ENCODE assay signal across 1 cellular context in genomic region chrX:154370882-154371770, GRCh38.
TF ChIP-seq lines count a peak whose summit lies in the region.

No MANE protein-coding gene starts in this region.

TF ChIP-seq in GM12878, 131 proteins besides CTCF, POLR2A, EP300 and RAD21 (continued from another document and continues in another):
- TF ChIP-seq ZNF592 (IDR thresholded peaks at IDR 0.05) (no peak), ZBTB4 (CRISPR knock-in tag; IDR thresholded peaks at IDR 0.05) (no peak), YBX1 (IDR thresholded peaks at IDR 0.05) (no peak), SMAD5 (IDR thresholded peaks at IDR 0.05; ENCODE audit: low read depth) (peak; percentile 83), STAT1 (conservative IDR thresholded peaks at IDR 0.05) (no peak), ATF3 (IDR thresholded peaks at IDR 0.05; ENCODE audit: borderline replicate concordance, extremely low read depth, low read depth, low read length) (no peak), JUNB (IDR thresholded peaks at IDR 0.05) (no peak), FOXK2 (IDR thresholded peaks at IDR 0.05) (no peak), ZBTB40 (IDR thresholded peaks at IDR 0.05; ENCODE audit: borderline replicate concordance) (no peak), MTA3 (IDR thresholded peaks at IDR 0.05; ENCODE audit: borderline replicate concordance, low read length) (no peak; the same call in 1 of the 2 replicates), BCL3 (IDR thresholded peaks at IDR 0.05; ENCODE audit: borderline replicate concordance, insufficient read depth, low read depth, low read length, poor library complexity, severe bottlenecking) (no peak), CREB1 (IDR thresholded peaks at IDR 0.05; ENCODE audit: low read depth) (no peak), TBL1XR1 (IDR thresholded peaks at IDR 0.05; ENCODE audit: low read depth, low read length) (no peak), E2F4 (IDR thresholded peaks at IDR 0.05; ENCODE audit: low read depth, low read length) (no peak), MXI1 (IDR thresholded peaks at IDR 0.05; ENCODE audit: low read depth, low read length) (0 out of 2 replicates have a peak, but pooled peaks have one; percentile 35), CBX3 (IDR thresholded peaks at IDR 0.05; ENCODE audit: borderline replicate concordance, low read depth) (no peak), FOXM1 (IDR thresholded peaks at IDR 0.05; ENCODE audit: low read depth, low read length) (no peak), NRF1 (conservative IDR thresholded peaks at IDR 0.05; ENCODE audit: low read depth, low read length) (no peak), ATF2 (IDR thresholded peaks at IDR 0.05; ENCODE audit: low read length) (no peak), ZNF217 (IDR thresholded peaks at IDR 0.05) (no peak), CHD1 (IDR thresholded peaks at IDR 0.05; ENCODE audit: low read depth, low read length) (no peak), CUX1 (IDR thresholded peaks at IDR 0.05; ENCODE audit: insufficient replicate concordance, low read depth, low read length) (no peak), HCFC1 (IDR thresholded peaks at IDR 0.05; ENCODE audit: low read length) (0 out of 2 replicates have a peak, but pooled peaks have one; percentile 42), TCF3 (IDR thresholded peaks at IDR 0.05; ENCODE audit: borderline replicate concordance, insufficient read depth, low read depth, low read length) (peak; percentile 74; the same call in 1 of the 2 replicates), KAT2A (conservative IDR thresholded peaks at IDR 0.05; ENCODE audit: control insufficient read depth, low read depth, low read length) (no peak), ZZZ3 (IDR thresholded peaks at IDR 0.05; ENCODE audit: control insufficient read depth, insufficient read length, low read depth) (no peak), ZNF207 (IDR thresholded peaks at IDR 0.05; ENCODE audit: borderline replicate concordance) (no peak), KLF5 (IDR thresholded peaks at IDR 0.05; ENCODE audit: partially characterized antibody) (no peak), ZNF622 (IDR thresholded peaks at IDR 0.05) (no peak), RAD51 (IDR thresholded peaks at IDR 0.05) (no peak), RELA (IDR thresholded peaks at IDR 0.05; ENCODE audit: borderline replicate concordance, partially characterized antibody) (peak; percentile 11), PML (IDR thresholded peaks at IDR 0.05; ENCODE audit: low read length) (peak; percentile 85), SP1 (IDR thresholded peaks at IDR 0.05; ENCODE audit: low read depth, low read length) (peak; percentile 83), POLR2AphosphoS5 (IDR thresholded peaks at IDR 0.05; ENCODE audit: low read length) (peak; percentile 97), IKZF2 (IDR thresholded peaks at IDR 0.05) (no peak), BMI1 (IDR thresholded peaks at IDR 0.05; ENCODE audit: borderline replicate concordance) (no peak), TAF1 (IDR thresholded peaks at IDR 0.05; ENCODE audit: borderline replicate concordance, low read depth, low read length) (peak; percentile 71; the same call in 1 of the 2 replicates), CHD4 (IDR thresholded peaks at IDR 0.05) (no peak), STAT3 (IDR thresholded peaks at IDR 0.05; ENCODE audit: low read depth, low read length) (no peak), USF1 (IDR thresholded peaks at IDR 0.05; ENCODE audit: borderline replicate concordance, extremely low read length, insufficient read depth, low read depth, low read length) (no peak)
